16 cellular contexts compared by ENCODE assay signal in genomic region chr16:31350275-31351005, GRCh38. TPM values are rescaled to one million over a fixed set of nuclear protein-coding genes. Genes with fewer than 3 reads are reported as not detected.
DNase-seq lines count a peak whose midpoint lies in the region; ATAC-seq and TF ChIP-seq lines count a peak whose summit lies in the region.
"Had no signal": no experiment of that assay in that cellular context is flagged by ENCODE, and none has a peak within 500 bp of the region (broad histone marks: within the 10 kb centered on the region; RNA-seq: fewer than 3 reads in every experiment).

No MANE protein-coding gene starts in this region.

- no peaks in the 10 kb centered on the region for H3K9me3 Mint-ChIP-seq in MCF 10A (ENCODE audit: unreplicated experiment)

- peak overlapping the region in 7 of 8 donors; percentile 4 to 91 (median 43) for H3K27ac ChIP-seq in spleen
- H3K27ac ChIP-seq in colonic mucosa = no peak overlapping the region
- H3K27ac ChIP-seq: cardiac muscle cell, neural progenitor cell had no signal

- H3K27me3 ChIP-seq in spleen (replicated peaks in 1 of 7) = no peaks in the 10 kb centered on the region
- H3K27me3 ChIP-seq in colonic mucosa = no peaks in the 10 kb centered on the region
- H3K27me3 ChIP-seq: neural progenitor cell had no signal

- peaks cover 27% of the 10 kb centered on the region for H3K27me3 Mint-ChIP-seq in MCF 10A (ENCODE audit: insufficient read depth, unreplicated experiment)

- H3K4me1 ChIP-seq in spleen (peaks cover 4 to 75% (median 62%) of the 10 kb centered on the region in 6 donors), colonic mucosa (no peaks in the 10 kb centered on the region)
- H3K4me1 ChIP-seq: neural progenitor cell had no signal

- 69 to 76% (median 69%) methylated on average over 12 of the region's 12 CpGs for WGBS in spleen, 5 donors

- CTCF ChIA-PET in MCF 10A (lab: Yijun Ruan, JAX) = no interaction called here

- no TSS peak for BruUV-seq in MCF 10A (replicated peaks; lab: Mats Ljungman, UMichigan)

- TF ChIP-seq CTCF in spleen (IDR thresholded peaks at IDR 0.05 in 8 of 11, conservative IDR thresholded peaks at IDR 0.05 in 3 of 11) = no peak
- no peak for TF ChIP-seq CTCF in colonic mucosa (IDR thresholded peaks at IDR 0.05)
- no peak for TF ChIP-seq CTCF in MCF 10A (IDR thresholded peaks at IDR 0.05; ENCODE audit: unreplicated experiment)

- no peak for TF ChIP-seq POLR2A in spleen (IDR thresholded peaks at IDR 0.05)

- DNase-seq in activated CD4-positive, alpha-beta T cell treated with anti-CD3 and anti-CD28 coated beads for 48 hours = peak; percentile 19
- no peak for DNase-seq in activated CD4-positive, alpha-beta T cell treated with anti-CD3 and anti-CD28 coated beads, Interleukin-2, amount 50 U/mL, for 4 hours
- DNase-seq in SKM-1 treated with dmso at 0.1 percent for 144 hours (lab: John Stamatoyannopoulos, UW; ENCODE audit: unreplicated experiment) = peak; percentile 56
- DNase-seq in globus pallidus (ENCODE audit: low spot score) = peak; percentile 26
- DNase-seq in spleen = no peak
- DNase-seq in colonic mucosa = no peak
- DNase-seq in MCF 10A (ENCODE audit: unreplicated experiment) = no peak
- DNase-seq: activated naive CD4-positive, alpha-beta T cell treated with Interleukin-2 at 50 U/mL for 16 hours; left colon; NCI-H2081 treated with DMSO at 0.1 percent for 48 hours had no signal

- ATAC-seq in HG02678 (IDR thresholded peaks at IDR 0.05; ENCODE audit: unreplicated experiment) = no peak
- ATAC-seq: left colon, SK-N-SH treated with all-trans-retinoic acid at 6 μM for 48 hours had no signal

- H3K4me1 Mint-ChIP-seq in MCF 10A (ENCODE audit: insufficient read depth, unreplicated experiment) = peaks cover 7% of the 10 kb centered on the region

- H3K4me3 ChIP-seq in spleen (no peak overlapping the region), colonic mucosa (no peak overlapping the region)
- H3K4me3 ChIP-seq: cardiac muscle cell, neural progenitor cell, skin epidermis had no signal

- H3K36me3 ChIP-seq in spleen (no peaks in the 10 kb centered on the region), colonic mucosa (no peaks in the 10 kb centered on the region)
- H3K36me3 ChIP-seq: cardiac muscle cell, neural progenitor cell had no signal

- H3K36me3 Mint-ChIP-seq in MCF 10A (ENCODE audit: insufficient read depth, unreplicated experiment) = no peaks in the 10 kb centered on the region
- H3K36me3 Mint-ChIP-seq: neural progenitor cell had no signal

- POLR2A ChIA-PET in MCF 10A (lab: Yijun Ruan, JAX) = no interaction called here

- intact Hi-C loops in spleen (cut with DNase I; ENCODE audit: low total_unique reads) (no loop called here), colonic mucosa (cut with DNase I) (no loop called here), MCF 10A (cut with micrococcal nuclease) (no loop called here)

- no peaks in the 10 kb centered on the region for H3K9me3 ChIP-seq in spleen
- H3K9me3 ChIP-seq in colonic mucosa = no peaks in the 10 kb centered on the region

- H3K4me3 Mint-ChIP-seq in MCF 10A (ENCODE audit: unreplicated experiment) = no peak overlapping the region
- H3K4me3 Mint-ChIP-seq: neural progenitor cell had no signal

- no peak overlapping the region for H3K9ac ChIP-seq in colonic mucosa (ENCODE audit: low read depth in 2 of 2, low read length in 2 of 2)
- H3K9ac ChIP-seq: neural progenitor cell had no signal

- H3K27ac Mint-ChIP-seq in MCF 10A (ENCODE audit: low read depth, unreplicated experiment) = no peak overlapping the region
- H3K27ac Mint-ChIP-seq: neural progenitor cell had no signal

RNA-seq across cellular contexts. Expression of gene ITGAX, which starts 4.5 kb away (rescaled TPM):
- total RNA-seq in spleen (100 to 1,000 TPM in 5 of 7 donors, 10 to 100 TPM in 2; 52.1 to 330 (median 161) TPM), colonic mucosa (1 to 10 TPM; 1.4 to 5.9 TPM), MCF 10A (2022) (0.14 and 1.2 TPM in 2 replicates)
- 10 to 100 TPM in 2 of 3 donors, 1 to 10 TPM in 1; 8.9 to 45.5 (median 30.5) TPM for polyA plus RNA-seq in spleen
- polyA plus RNA-seq: cardiac muscle cell had no signal

RNA-seq across cellular contexts. Expression of gene ITGAD, which starts 42.7 kb away (rescaled TPM):
- 10 to 100 TPM in 6 of 7 donors, 1 to 10 TPM in 1; 6.7 to 25.8 (median 19.3) TPM for total RNA-seq in spleen
- polyA plus RNA-seq in spleen = 1 to 10 TPM; 1.2 to 3.5 (median 2.3) TPM
- under 1 TPM in 1 of 2 donors, not detected in 1; 0.05 TPM for total RNA-seq in colonic mucosa
- not detected in 2 replicates for total RNA-seq in MCF 10A (2022)
- total RNA-seq: cardiac muscle cell, endothelial cell of umbilical vein had no signal
- polyA plus RNA-seq: cardiac muscle cell, endothelial cell of umbilical vein had no signal

Comparison
In these comparisons a context has a peak if more than half of its experiments do, and no peak if none do; other contexts are left out.
1. DNase-seq: peak in activated CD4-positive, alpha-beta T cell treated with anti-CD3 and anti-CD28 coated beads for 48 hours (single experiment), SKM-1 treated with dmso at 0.1 percent for 144 hours (single experiment) and globus pallidus (single experiment); none in activated CD4-positive, alpha-beta T cell treated with anti-CD3 and anti-CD28 coated beads, Interleukin-2, amount 50 U/mL, for 4 hours (0 of 2), spleen (single experiment), colonic mucosa (single experiment) and MCF 10A (single experiment).
2. RNA of gene ITGAX, which starts 4.5 kb away (total RNA-seq): 52.1 to 330 TPM in spleen; 1.4 to 5.9 TPM in colonic mucosa and 0.14 to 1.2 TPM in MCF 10A; every median in the first group is over 4 times any median in the second.